8 cellular contexts compared by ENCODE assay signal in genomic region chr1:228059536-228060457, GRCh38.
DNase-seq lines count a peak whose midpoint lies in the region; ATAC-seq, FAIRE-seq and TF ChIP-seq lines count a peak whose summit lies in the region.

No MANE protein-coding gene starts in this region.

- peak; percentile 49 for DNase-seq in ACHN
- DNase-seq in T-helper 9 cell, result peak; percentile 64
- peak; percentile 27 to 36 for DNase-seq in cardiac fibroblast (ENCODE audit: low read depth in 2 of 2)
- peak; percentile 38 to 70 for DNase-seq in memory B cell (ENCODE audit: low spot score in 2 of 2)
- peak; percentile 23 for DNase-seq in stimulated activated naive B cell treated with anti-CD40 and anti-IgM and Interleukin-4, amounts not matched to agents 10 μg/mL and 1 μg/mL and 100 μg/mL, for 72 hours
- no peak for DNase-seq in H54 (ENCODE audit: insufficient read length, low spot score)
- DNase-seq in medulla oblongata (ENCODE audit: extremely low spot score), result no peak

- no peaks in the 10 kb centered on the region for H3K9me3 Mint-ChIP-seq in memory B cell
- H3K9me3 Mint-ChIP-seq in stimulated activated naive B cell treated with anti-CD40 and anti-IgM and Interleukin-4, amounts not matched to agents 10 μg/mL and 1 μg/mL and 100 μg/mL, for 72 hours, result no peaks in the 10 kb centered on the region

- no peak overlapping the region for H3K4me3 Mint-ChIP-seq in memory B cell
- H3K4me3 Mint-ChIP-seq in stimulated activated naive B cell treated with anti-CD40 and anti-IgM and Interleukin-4, amounts not matched to agents 10 μg/mL and 1 μg/mL and 100 μg/mL, for 72 hours, result peak overlapping the region; percentile 34 to 38

- in situ Hi-C loops in ACHN (cut with HindIII; ENCODE audit: low pct_ligation_motif_present, low pct_unique_long_range_greater_than_20kb, low sequenced_read_pairs), result no loop called here

- ATAC-seq in HG03521 (IDR thresholded peaks at IDR 0.05; ENCODE audit: unreplicated experiment) (peak; percentile 55), memory B cell (ENCODE audit: low read depth) (peak; percentile 39)
- ATAC-seq in stimulated activated naive B cell treated with anti-CD40 and anti-IgM and Interleukin-4, amounts not matched to agents 10 μg/mL and 1 μg/mL and 100 μg/mL, for 72 hours (replicated peaks), result peak; percentile 54 to 65

- no peak for FAIRE-seq in H54 (lab: Jason Lieb, UNC)

- H3K27ac Mint-ChIP-seq in memory B cell, result no peak overlapping the region
- H3K27ac Mint-ChIP-seq in stimulated activated naive B cell treated with anti-CD40 and anti-IgM and Interleukin-4, amounts not matched to agents 10 μg/mL and 1 μg/mL and 100 μg/mL, for 72 hours, result no peak overlapping the region

- H3K27me3 Mint-ChIP-seq in memory B cell, result peaks cover 18% of the 10 kb centered on the region
- peaks cover 51 to 82% of the 10 kb centered on the region in 2 donors for H3K27me3 Mint-ChIP-seq in stimulated activated naive B cell treated with anti-CD40 and anti-IgM and Interleukin-4, amounts not matched to agents 10 μg/mL and 1 μg/mL and 100 μg/mL, for 72 hours

- no peaks in the 10 kb centered on the region for H3K36me3 Mint-ChIP-seq in memory B cell
- no peaks in the 10 kb centered on the region for H3K36me3 Mint-ChIP-seq in stimulated activated naive B cell treated with anti-CD40 and anti-IgM and Interleukin-4, amounts not matched to agents 10 μg/mL and 1 μg/mL and 100 μg/mL, for 72 hours

- peak overlapping the region; percentile 11 to 14 for H3K4me3 ChIP-seq in cardiac fibroblast (replicated peaks in 1 of 2; ENCODE audit: low read depth in 2 of 2, low read length in 2 of 2)

- no peaks in the 10 kb centered on the region for H3K4me1 Mint-ChIP-seq in memory B cell
- peaks cover 8 to 16% of the 10 kb centered on the region in 2 donors for H3K4me1 Mint-ChIP-seq in stimulated activated naive B cell treated with anti-CD40 and anti-IgM and Interleukin-4, amounts not matched to agents 10 μg/mL and 1 μg/mL and 100 μg/mL, for 72 hours

- TF ChIP-seq POLR2A in H54 (IDR thresholded peaks at IDR 0.05; ENCODE audit: low read depth, low read length), result no peak

- TF ChIP-seq CTCF in cardiac fibroblast (IDR thresholded peaks at IDR 0.05; ENCODE audit: low read depth, low read length), result no peak

Comparison
In these comparisons a context has a peak if more than half of its experiments do, and no peak if none do; other contexts are left out.
1. DNase-seq: peak in ACHN (single experiment), T-helper 9 cell (single experiment), cardiac fibroblast (2 of 2), memory B cell (2 of 2) and stimulated activated naive B cell treated with anti-CD40 and anti-IgM and Interleukin-4, amounts not matched to agents 10 μg/mL and 1 μg/mL and 100 μg/mL, for 72 hours (single experiment); none in H54 (single experiment) and medulla oblongata (single experiment).
2. Peak in every context shown above with its lines, with median percentiles within 50 percentile points of each other: ATAC-seq.